In genomic region chr1:237938553-237938952, GRCh38 we compare ENCODE assay signal across 14 cellular contexts. TPM values are rescaled to one million over a fixed set of nuclear protein-coding genes. Genes with fewer than 3 reads are reported as not detected.
DNase-seq lines count a peak whose midpoint lies in the region; ATAC-seq and TF ChIP-seq lines count a peak whose summit lies in the region.
"Had no signal": no experiment of that assay in that cellular context is flagged by ENCODE, and none has a peak within 500 bp of the region (broad histone marks: within the 10 kb centered on the region; RNA-seq: fewer than 3 reads in every experiment).

No MANE protein-coding gene starts in this region.

- H3K4me3 ChIP-seq in Panc1 (ENCODE audit: low read depth in 2 of 2, low read length in 2 of 2) (no peak overlapping the region), mucosa of descending colon (no peak overlapping the region)
- H3K4me3 ChIP-seq: suprapubic skin had no signal

- POLR2A ChIA-PET in Panc1 (lab: Charles Lee): no interaction called here

- ATAC-seq in Panc1 (no peak), mucosa of descending colon (no peak), omental fat pad (ENCODE audit: low FRiP score) (no peak), HG03280 (IDR thresholded peaks at IDR 0.05; ENCODE audit: unreplicated experiment) (no peak)

- DNase-seq in NCI-H748 (lab: John Stamatoyannopoulos, UW; ENCODE audit: unreplicated experiment) (peak; percentile 3), NCI-H748 treated with DMSO at 0.1 percent for 48 hours (lab: John Stamatoyannopoulos, UW) (no peak), HT-29 (ENCODE audit: low spot score) (peak; percentile 65), Panc1 (ENCODE audit: low read depth, low spot score) (no peak), mucosa of descending colon (peak in 2 of 3 donors; percentile 37 to 65), omental fat pad (ENCODE audit: low spot score) (no peak), NCI-H2081 (lab: John Stamatoyannopoulos, UW) (no peak)
- DNase-seq: ACHN, aorta, NCI-H1930 had no signal

- H3K27me3 ChIP-seq in Panc1 (ENCODE audit: control insufficient read depth, insufficient read depth, low read length): no peaks in the 10 kb centered on the region
- H3K27me3 ChIP-seq: suprapubic skin had no signal

- H3K9me3 ChIP-seq in Panc1 (ENCODE audit: control insufficient read depth, insufficient read depth, low read depth, low read length): no peaks in the 10 kb centered on the region
- no peaks in the 10 kb centered on the region for H3K9me3 ChIP-seq in mucosa of descending colon
- H3K9me3 ChIP-seq: suprapubic skin had no signal

- TF ChIP-seq CTCF in Panc1 (IDR thresholded peaks at IDR 0.05) (peak; percentile 47), mucosa of descending colon (IDR thresholded peaks at IDR 0.05) (no peak), omental fat pad (IDR thresholded peaks at IDR 0.05) (no peak)

- no peak overlapping the region for H3K27ac ChIP-seq in Panc1 (ENCODE audit: low read length)
- H3K27ac ChIP-seq: suprapubic skin had no signal

- intact Hi-C loops in Panc1 (cut with micrococcal nuclease; ENCODE audit: unreplicated experiment) (no loop called here), mucosa of descending colon (cut with DNase I, micrococcal nuclease) (no loop called here)

- BruUV-seq in Panc1 (replicated peaks; lab: Mats Ljungman, UMichigan): no TSS peak

- in situ Hi-C loops in Panc1 (cut with HindIII; ENCODE audit: low pct_unique_long_range_greater_than_20kb, low sequenced_read_pairs): no loop called here

- H3K36me3 ChIP-seq in Panc1 (ENCODE audit: control insufficient read depth, insufficient read depth, low read length): no peaks in the 10 kb centered on the region
- no peaks in the 10 kb centered on the region for H3K36me3 ChIP-seq in mucosa of descending colon (ENCODE audit: low read depth)
- H3K36me3 ChIP-seq: suprapubic skin had no signal

- H3K4me1 ChIP-seq in Panc1 (ENCODE audit: control insufficient read depth, insufficient read depth, low read length) (no peaks in the 10 kb centered on the region), mucosa of descending colon (ENCODE audit: low read depth) (no peaks in the 10 kb centered on the region)
- H3K4me1 ChIP-seq: suprapubic skin had no signal

- CTCF ChIA-PET in Panc1 (lab: Charles Lee): no interaction called here

RNA-seq across cellular contexts. Expression of gene ZP4, which starts 47.8 kb away (rescaled TPM):
- total RNA-seq in HT-29 (2014; rRNA removed; shearing (Covaris generic)): not detected in 2 replicates
- not detected for total RNA-seq in Panc1 (2021; ENCODE audit: unreplicated experiment)
- polyA plus RNA-seq in Panc1 (2012; ENCODE audit: insufficient read length): not detected
- total RNA-seq in mucosa of descending colon: not detected
- not detected for total RNA-seq in omental fat pad
- total RNA-seq: aorta; frontal cortex; suprapubic skin; T-helper 2 cell treated with Interferon-gamma antibody and Interleukin-4, amounts not matched to agents 100 ng/mL and 5 ng/mL, for 36 hours had no signal
- polyA plus RNA-seq: aorta had no signal

Comparison
In these comparisons a context has a peak if more than half of its experiments do, and no peak if none do; other contexts are left out.
1. DNase-seq: peak in NCI-H748 (single experiment), HT-29 (single experiment) and mucosa of descending colon (2 of 3); none in NCI-H748 treated with DMSO at 0.1 percent for 48 hours (single experiment), Panc1 (single experiment), omental fat pad (single experiment) and NCI-H2081 (0 of 2).